Comparison of ENCODE assay signal across 1 cellular context in genomic region chr10:58473966-58474365, GRCh38.
TF ChIP-seq lines count a peak whose summit lies in the region.

No MANE protein-coding gene starts in this region.

TF ChIP-seq in HepG2, 621 proteins besides CTCF, POLR2A, EP300 and RAD21:
- no peak for TF ChIP-seq ZNF879 (CRISPR knock-in tag; IDR thresholded peaks at IDR 0.05)
- no peak for TF ChIP-seq JDP2 (CRISPR knock-in tag; IDR thresholded peaks at IDR 0.05; ENCODE audit: borderline replicate concordance)
- no peak for TF ChIP-seq ZNF230 (CRISPR knock-in tag; IDR thresholded peaks at IDR 0.05)
- TF ChIP-seq GATAD2A (CRISPR knock-in tag; IDR thresholded peaks at IDR 0.05) = no peak
